3 cellular contexts compared by ENCODE assay signal in genomic region chr17:47180988-47181387, GRCh38.
TF ChIP-seq lines count a peak whose summit lies in the region.

No MANE protein-coding gene starts in this region.

TF ChIP-seq in HEK293, 187 proteins besides CTCF, POLR2A, EP300 and RAD21:
- TF ChIP-seq, protein P1, sequence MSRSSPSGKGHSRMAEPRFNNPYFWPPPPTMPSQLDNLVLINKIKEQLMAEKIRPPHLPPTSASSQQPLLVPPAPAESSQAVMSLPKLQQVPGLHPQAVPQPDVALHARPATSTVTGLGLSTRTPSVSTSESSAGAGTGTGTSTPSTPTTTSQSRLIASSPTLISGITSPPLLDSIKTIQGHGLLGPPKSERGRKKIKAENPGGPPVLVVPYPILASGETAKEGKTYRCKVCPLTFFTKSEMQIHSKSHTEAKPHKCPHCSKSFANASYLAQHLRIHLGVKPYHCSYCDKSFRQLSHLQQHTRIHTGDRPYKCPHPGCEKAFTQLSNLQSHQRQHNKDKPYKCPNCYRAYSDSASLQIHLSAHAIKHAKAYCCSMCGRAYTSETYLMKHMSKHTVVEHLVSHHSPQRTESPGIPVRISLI (tag by site-specific recombination; IDR thresholded peaks at IDR 0.05) = peak; percentile 91

TF ChIP-seq in HEK293T, 16 proteins besides CTCF, POLR2A, EP300 and RAD21:
- TF ChIP-seq ZNF384 (IDR thresholded peaks at IDR 0.05) = 0 out of 2 replicates have a peak, but pooled peaks have one; percentile 42

TF ChIP-seq in K562, 482 proteins besides CTCF, POLR2A, EP300 and RAD21:
- 0 out of 2 replicates have a peak, but pooled peaks have one; percentile 6 for TF ChIP-seq ZNF384 (IDR thresholded peaks at IDR 0.05; ENCODE audit: low read depth, low read length)
